In the genomic region with DNA sequence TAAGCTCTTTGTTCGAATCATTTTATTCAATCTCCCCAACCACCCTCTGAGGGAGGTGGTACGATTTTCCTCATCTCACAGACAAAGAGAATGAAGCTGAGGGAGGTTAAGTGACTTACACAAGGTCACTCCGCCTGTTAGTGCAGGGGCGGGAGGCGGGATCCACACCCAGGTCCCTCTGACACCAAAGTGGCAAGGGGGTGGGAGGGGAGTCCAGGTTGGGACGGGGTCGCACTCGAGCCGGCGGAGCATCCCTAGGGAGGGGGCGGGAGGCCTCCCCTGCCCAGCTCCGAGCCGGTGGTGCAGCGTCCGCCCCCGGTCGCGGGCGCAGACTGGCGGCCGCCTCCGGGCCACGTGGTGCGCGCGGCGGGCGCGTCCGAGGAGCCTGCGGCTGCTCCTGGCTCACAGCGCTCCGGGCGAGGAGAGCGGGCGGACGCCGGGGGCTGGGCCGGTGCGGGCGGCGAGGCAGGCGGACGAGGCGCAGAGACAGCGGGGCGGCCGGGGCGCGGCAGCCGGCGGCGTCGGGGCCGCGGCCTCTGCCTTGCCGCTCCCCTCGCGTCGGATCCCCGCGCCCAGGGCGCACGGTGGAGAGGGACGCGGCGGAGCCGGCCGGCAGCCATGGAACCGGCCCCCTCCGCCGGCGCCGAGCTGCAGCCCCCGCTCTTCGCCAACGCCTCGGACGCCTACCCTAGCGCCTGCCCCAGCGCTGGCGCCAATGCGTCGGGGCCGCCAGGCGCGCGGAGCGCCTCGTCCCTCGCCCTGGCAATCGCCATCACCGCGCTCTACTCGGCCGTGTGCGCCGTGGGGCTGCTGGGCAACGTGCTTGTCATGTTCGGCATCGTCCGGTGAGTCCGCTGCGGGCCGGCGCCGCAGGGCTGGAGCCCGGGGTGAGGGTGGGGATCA, we compare ENCODE assay signal across 1 cellular context.
A peak's percentile ranks its signal among the peaks of the same experiment; 100 is the strongest.
TF ChIP-seq lines count a peak whose summit lies in the region.

A gene (plus strand): TSS at position 405 of the 903 bp plus-strand sequence. CDS start 214 bp downstream, at position 619.

TF ChIP-seq in HepG2, 621 proteins besides CTCF, POLR2A, EP300 and RAD21:
- TF ChIP-seq MTA1 (CRISPR knock-in tag; IDR thresholded peaks at IDR 0.05; ENCODE audit: borderline replicate concordance): peak; percentile 34; the same call in 1 of the 2 replicates
- TF ChIP-seq, protein P1, sequence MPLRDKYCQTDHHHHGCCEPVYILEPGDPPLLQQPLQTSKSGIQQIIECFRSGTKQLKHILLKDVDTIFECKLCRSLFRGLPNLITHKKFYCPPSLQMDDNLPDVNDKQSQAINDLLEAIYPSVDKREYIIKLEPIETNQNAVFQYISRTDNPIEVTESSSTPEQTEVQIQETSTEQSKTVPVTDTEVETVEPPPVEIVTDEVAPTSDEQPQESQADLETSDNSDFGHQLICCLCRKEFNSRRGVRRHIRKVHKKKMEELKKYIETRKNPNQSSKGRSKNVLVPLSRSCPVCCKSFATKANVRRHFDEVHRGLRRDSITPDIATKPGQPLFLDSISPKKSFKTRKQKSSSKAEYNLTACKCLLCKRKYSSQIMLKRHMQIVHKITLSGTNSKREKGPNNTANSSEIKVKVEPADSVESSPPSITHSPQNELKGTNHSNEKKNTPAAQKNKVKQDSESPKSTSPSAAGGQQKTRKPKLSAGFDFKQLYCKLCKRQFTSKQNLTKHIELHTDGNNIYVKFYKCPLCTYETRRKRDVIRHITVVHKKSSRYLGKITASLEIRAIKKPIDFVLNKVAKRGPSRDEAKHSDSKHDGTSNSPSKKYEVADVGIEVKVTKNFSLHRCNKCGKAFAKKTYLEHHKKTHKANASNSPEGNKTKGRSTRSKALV (CRISPR knock-in tag; IDR thresholded peaks at IDR 0.05): peak; percentile 80
- TF ChIP-seq, protein P2, sequence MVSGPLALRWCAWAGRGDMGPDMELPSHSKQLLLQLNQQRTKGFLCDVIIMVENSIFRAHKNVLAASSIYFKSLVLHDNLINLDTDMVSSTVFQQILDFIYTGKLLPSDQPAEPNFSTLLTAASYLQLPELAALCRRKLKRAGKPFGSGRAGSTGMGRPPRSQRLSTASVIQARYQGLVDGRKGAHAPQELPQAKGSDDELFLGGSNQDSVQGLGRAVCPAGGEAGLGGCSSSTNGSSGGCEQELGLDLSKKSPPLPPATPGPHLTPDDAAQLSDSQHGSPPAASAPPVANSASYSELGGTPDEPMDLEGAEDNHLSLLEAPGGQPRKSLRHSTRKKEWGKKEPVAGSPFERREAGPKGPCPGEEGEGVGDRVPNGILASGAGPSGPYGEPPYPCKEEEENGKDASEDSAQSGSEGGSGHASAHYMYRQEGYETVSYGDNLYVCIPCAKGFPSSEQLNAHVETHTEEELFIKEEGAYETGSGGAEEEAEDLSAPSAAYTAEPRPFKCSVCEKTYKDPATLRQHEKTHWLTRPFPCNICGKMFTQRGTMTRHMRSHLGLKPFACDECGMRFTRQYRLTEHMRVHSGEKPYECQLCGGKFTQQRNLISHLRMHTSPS (CRISPR knock-in tag; IDR thresholded peaks at IDR 0.05; ENCODE audit: low read depth): no peak
TF ChIP-seq in HepG2: peak in this region for 2.
